8 cellular contexts compared by ENCODE assay signal in the genomic region with DNA sequence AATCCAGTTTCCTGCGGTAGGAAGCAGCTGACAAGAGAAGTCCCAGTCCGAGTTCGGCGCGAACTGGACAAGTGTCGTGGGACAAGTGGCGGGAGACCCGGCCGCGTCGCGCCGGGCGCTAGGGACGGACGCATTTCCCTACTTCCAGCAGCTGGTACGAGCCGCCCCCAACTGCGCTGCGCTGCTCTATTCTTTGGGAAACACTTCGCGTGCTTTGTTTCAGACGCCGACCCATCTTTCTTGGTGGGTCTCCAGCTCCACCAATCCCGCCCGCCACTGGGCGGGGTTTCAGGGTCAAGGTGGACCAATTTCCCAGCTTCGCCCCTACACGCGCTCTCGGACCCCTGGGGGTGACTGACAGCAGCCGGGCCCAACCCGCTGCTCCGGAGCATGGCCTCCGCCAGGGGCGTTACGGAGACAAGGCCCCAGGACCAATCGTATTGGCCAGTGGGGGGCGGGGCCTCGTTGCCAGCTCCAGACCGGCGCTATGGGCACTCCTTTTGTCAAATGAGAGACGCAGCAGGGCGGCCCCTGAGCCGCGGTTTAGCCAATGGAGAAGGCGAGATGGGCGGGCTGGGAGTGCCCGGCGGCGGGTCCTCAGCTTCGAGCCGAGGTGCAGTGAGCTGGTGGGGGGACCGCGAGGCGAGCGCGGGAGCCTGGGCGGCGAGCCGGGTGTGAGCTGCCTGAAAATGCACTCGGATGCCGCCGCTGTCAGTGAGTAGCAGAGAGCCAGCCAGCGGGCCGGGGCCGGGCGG. TPM values are rescaled to one million over a fixed set of nuclear protein-coding genes. Genes with fewer than 3 reads are reported as not detected.
DNase-seq lines count a peak whose midpoint lies in the region; ATAC-seq and TF ChIP-seq lines count a peak whose summit lies in the region.

A gene (plus strand): TSS at position 600 of the 755 bp plus-strand sequence. CDS start 90 bp downstream, at position 690.

- no peaks in the 10 kb centered on the region for H3K27me3 ChIP-seq in colonic mucosa

- H3K27me3 Mint-ChIP-seq in activated CD4-positive, alpha-beta T cell treated with anti-CD3 and anti-CD28 coated beads, Interleukin-2, amount 10 ng/mL, durations not matched to agents 24 days and 14 days: peaks cover 8% of the 10 kb centered on the region

- peaks cover 18% of the 10 kb centered on the region for H3K4me1 Mint-ChIP-seq in activated CD4-positive, alpha-beta T cell treated with anti-CD3 and anti-CD28 coated beads, Interleukin-2, amount 10 ng/mL, durations not matched to agents 24 days and 14 days

- H3K9ac ChIP-seq in colonic mucosa (ENCODE audit: low read depth in 2 of 2, low read length in 2 of 2): peak within 1 kb of the TSS; percentile 78 to 89

- TF ChIP-seq CTCF in colonic mucosa (IDR thresholded peaks at IDR 0.05): peak; percentile 27

- H3K4me3 ChIP-seq in colonic mucosa: peak within 1 kb of the TSS; percentile 94

- H3K9me3 ChIP-seq in colonic mucosa: no peaks in the 10 kb centered on the region

- peak within 1 kb of the TSS; percentile 94 for H3K4me3 Mint-ChIP-seq in activated CD4-positive, alpha-beta T cell treated with anti-CD3 and anti-CD28 coated beads, Interleukin-2, amount 10 ng/mL, durations not matched to agents 24 days and 14 days

- peaks cover 3% of the 10 kb centered on the region for H3K36me3 Mint-ChIP-seq in activated CD4-positive, alpha-beta T cell treated with anti-CD3 and anti-CD28 coated beads, Interleukin-2, amount 10 ng/mL, durations not matched to agents 24 days and 14 days (ENCODE audit: low read depth)

- peak; percentile 89 to 100 (median 99) for DNase-seq in C1 segment of cervical spinal cord (lab: John Stamatoyannopoulos, UW)
- peak; percentile 96 for DNase-seq in NCI-H526 treated with DMSO at 0.1 percent for 48 hours (lab: John Stamatoyannopoulos, UW)
- peak; percentile 99 for DNase-seq in activated CD4-positive, alpha-beta T cell treated with anti-CD3 and anti-CD28 coated beads, Interleukin-2, amount 10 ng/mL, durations not matched to agents 24 days and 14 days
- peak; percentile 100 for DNase-seq in colonic mucosa
- peak; percentile 100 for DNase-seq in kidney tubule cell (ENCODE audit: low spot score)
- DNase-seq in stimulated activated CD4-positive, alpha-beta T cell treated with anti-CD3 and anti-CD28 coated beads, Interleukin-1b, Interleukin-23, amount 100 ng/mL, for 24 hours (ENCODE audit: low read depth in 4 of 4, low spot score in 1 of 4): peak; percentile 96 to 99 (median 96)

- peak within 1 kb of the TSS; percentile 97 for H3K27ac ChIP-seq in colonic mucosa

- intact Hi-C loops in activated CD4-positive, alpha-beta T cell treated with anti-CD3 and anti-CD28 coated beads, Interleukin-2, amount 10 ng/mL, durations not matched to agents 24 days and 14 days (cut with micrococcal nuclease): loop anchor here (2.0 to 5.0 kb wide), 4 partner anchors 52 to 1525 kb away; a partner anchor contains a TSS
- intact Hi-C loops in colonic mucosa (cut with DNase I): loop anchor here (10.0 kb wide), 1 partner anchor 52 kb away; no protein-coding TSS in a partner anchor

- no peaks in the 10 kb centered on the region for H3K9me3 Mint-ChIP-seq in activated CD4-positive, alpha-beta T cell treated with anti-CD3 and anti-CD28 coated beads, Interleukin-2, amount 10 ng/mL, durations not matched to agents 24 days and 14 days

- H3K27ac Mint-ChIP-seq in activated CD4-positive, alpha-beta T cell treated with anti-CD3 and anti-CD28 coated beads, Interleukin-2, amount 10 ng/mL, durations not matched to agents 24 days and 14 days: peak within 1 kb of the TSS; percentile 98

- no peaks in the 10 kb centered on the region for H3K36me3 ChIP-seq in colonic mucosa

- ATAC-seq in GM19324 (IDR thresholded peaks at IDR 0.05; ENCODE audit: low FRiP score, unreplicated experiment): peak; percentile 98
- peak; percentile 93 for ATAC-seq in HG03469 (IDR thresholded peaks at IDR 0.05; ENCODE audit: unreplicated experiment)

- no peaks in the 10 kb centered on the region for H3K4me1 ChIP-seq in colonic mucosa

RNA-seq across cellular contexts. Expression of the gene that starts here (rescaled TPM):
- 33.5 and 34.3 TPM in 2 replicates for total RNA-seq in activated CD4-positive, alpha-beta T cell treated with anti-CD3 and anti-CD28 coated beads, Interleukin-2, amount 10 ng/mL, durations not matched to agents 24 days and 14 days
- 10 to 100 TPM; 30.4 to 36.0 TPM for total RNA-seq in colonic mucosa

Comparison
In these comparisons a context has a peak if more than half of its experiments do, and no peak if none do; other contexts are left out.
1. Peak in every context shown above with its lines: DNase-seq, ATAC-seq, H3K4me3 ChIP-seq and H3K27ac ChIP-seq.